In the genomic region with DNA sequence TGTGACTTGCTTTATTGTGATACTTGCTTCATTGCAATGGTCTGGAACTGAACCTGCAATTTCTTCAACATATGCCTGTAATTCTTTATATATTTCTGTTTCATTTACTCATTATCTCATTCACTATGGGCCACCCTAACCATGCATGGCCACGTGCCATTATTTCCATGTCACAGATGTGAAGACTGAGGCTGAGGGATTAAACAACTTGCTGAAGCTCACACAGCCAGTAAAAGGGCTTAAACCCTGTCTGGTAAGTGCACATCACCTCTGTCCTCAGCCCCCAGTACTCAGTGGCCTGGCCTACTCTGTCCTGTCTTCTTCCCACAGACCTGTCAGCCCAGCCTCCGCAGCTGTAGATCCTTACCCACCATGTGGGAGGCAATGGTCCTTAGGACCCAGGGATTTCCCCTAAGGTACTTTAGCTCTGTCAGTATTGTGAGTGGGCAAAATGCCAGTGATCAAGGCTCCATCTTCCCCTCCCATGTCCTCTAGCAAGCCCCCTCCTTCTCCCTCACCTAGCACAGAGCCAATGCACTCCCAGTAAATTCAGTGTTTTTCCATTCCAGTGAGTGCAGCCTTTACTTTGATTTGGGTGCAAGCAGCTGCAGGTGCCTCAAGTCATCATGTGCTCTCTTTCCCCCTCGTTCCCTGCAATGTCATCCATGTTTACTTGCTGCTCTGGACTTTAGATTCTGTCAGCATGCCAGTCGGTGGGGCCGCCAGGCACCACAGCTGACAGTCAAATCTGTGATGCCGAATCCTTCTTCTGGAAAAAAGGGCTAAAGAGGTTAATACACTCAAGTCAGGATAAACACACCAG, we compare ENCODE assay signal across 17 cellular contexts.
DNase-seq lines count a peak whose midpoint lies in the region; ATAC-seq, FAIRE-seq and TF ChIP-seq lines count a peak whose summit lies in the region.
"Had no signal": no experiment of that assay in that cellular context is flagged by ENCODE, and none has a peak within 500 bp of the region (broad histone marks: within the 10 kb centered on the region; RNA-seq: fewer than 3 reads in every experiment).

No MANE protein-coding gene starts in this region.

- intact Hi-C loops in left colon (cut with DNase I, micrococcal nuclease): no loop called here

- FAIRE-seq in H54 (lab: Jason Lieb, UNC): no peak

- TF ChIP-seq POLR2A in H54 (IDR thresholded peaks at IDR 0.05; ENCODE audit: low read depth, low read length): no peak

- ATAC-seq in left colon (peak; percentile 79), HG02642 (IDR thresholded peaks at IDR 0.05; ENCODE audit: poor library complexity, unreplicated experiment) (no peak)
- ATAC-seq: activated CD8-positive, alpha-beta T cell treated with anti-CD3 and anti-CD28 coated beads, Interleukin-2, amount 10 ng/mL, durations not matched to agents 7 days and 5 days; activated T-cell treated with anti-CD3 and anti-CD28 coated beads, Interleukin-2, amount 50 U/mL, for 4 hours had no signal

- peak; percentile 66 for DNase-seq in COR-L47 (lab: John Stamatoyannopoulos, UW)
- DNase-seq in DMS153 treated with DMSO at 0.1 percent for 48 hours (lab: John Stamatoyannopoulos, UW; ENCODE audit: unreplicated experiment): peak; percentile 36
- peak; percentile 83 for DNase-seq in NCI-H345 (lab: John Stamatoyannopoulos, UW)
- peak in 1 of 2 donors; percentile 25 for DNase-seq in left colon
- DNase-seq in iPS-NIHi7 (ENCODE audit: extremely low spot score): no peak
- no peak for DNase-seq in H54 (ENCODE audit: insufficient read length, low spot score)
- DNase-seq: activated CD8-positive, alpha-beta T cell treated with anti-CD3 and anti-CD28 coated beads, Interleukin-2, amount 10 ng/mL, durations not matched to agents 7 days and 5 days; activated naive CD4-positive, alpha-beta T cell treated with anti-CD3 and anti-CD28 coated beads for 36 hours; activated T-cell treated with anti-CD3 and anti-CD28 coated beads, Interleukin-2, amount 50 U/mL, for 4 hours; central memory CD4-positive, alpha-beta T cell; dorsolateral prefrontal cortex; HCEC 1CT; NCI-H187; retina; stimulated activated CD4-positive, alpha-beta T cell treated with anti-CD3 and anti-CD28 coated beads, Interleukin-4, amount 100 ng/mL, for 4 hours; T-helper 9 cell had no signal

Comparison
In these comparisons a context has a peak if more than half of its experiments do, and no peak if none do; other contexts are left out.
1. DNase-seq: peak in COR-L47 (single experiment), DMS153 treated with DMSO at 0.1 percent for 48 hours (single experiment) and NCI-H345 (single experiment); none in iPS-NIHi7 (single experiment) and H54 (single experiment).